In the genomic region with DNA sequence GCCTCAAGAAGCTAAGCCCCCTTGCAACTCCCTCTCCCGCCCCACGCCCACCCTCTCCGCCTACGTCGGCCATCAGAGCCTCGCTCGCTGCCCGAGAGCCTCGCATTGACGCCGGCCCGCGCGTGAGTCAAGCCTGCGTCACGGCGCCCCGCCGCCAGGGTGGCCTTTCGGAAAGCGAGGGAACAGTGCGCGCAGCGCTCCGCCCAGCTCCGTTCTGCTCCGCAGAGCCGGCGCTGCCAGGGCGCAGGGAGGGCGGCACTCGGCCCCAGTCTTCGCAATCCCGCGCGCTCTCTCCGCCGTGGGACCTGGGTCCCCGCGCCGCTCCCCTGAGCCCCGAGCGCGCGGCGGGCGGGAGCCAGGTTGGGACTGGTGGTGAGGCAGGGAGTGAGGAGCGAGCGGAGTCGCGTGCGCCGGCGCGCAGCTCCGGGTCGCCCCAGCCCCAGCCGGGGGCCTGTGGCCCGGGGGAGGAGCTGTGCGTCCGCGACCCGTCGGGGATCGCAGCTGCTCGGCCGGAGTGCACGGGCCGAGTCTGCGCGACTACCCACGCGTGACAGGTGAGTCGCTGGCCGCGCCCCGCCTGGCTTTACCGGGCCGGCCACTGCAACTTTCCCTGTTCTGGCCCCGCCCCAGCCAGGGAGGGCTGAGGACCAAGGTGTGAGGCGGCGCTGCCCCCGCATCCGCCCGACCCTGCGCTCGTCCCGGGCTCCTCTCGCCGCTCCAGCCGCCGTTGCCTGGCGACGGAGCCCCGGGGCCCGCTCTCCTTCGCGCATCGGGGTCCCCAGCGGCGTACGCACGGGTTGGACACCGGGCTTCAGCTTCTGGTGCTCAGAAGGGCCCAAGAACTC, we compare ENCODE assay signal across 1 cellular context.
A peak's percentile ranks its signal among the peaks of the same experiment; 100 is the strongest.
TF ChIP-seq lines count a peak whose summit lies in the region.

A gene (plus strand): TSS at position 165 of the 845 bp plus-strand sequence. CDS start 16,436 bp downstream, outside the sequence.

TF ChIP-seq in SK-N-SH, 30 proteins besides CTCF, POLR2A, EP300 and RAD21 (continued from another document):
- TF ChIP-seq, protein P1, sequence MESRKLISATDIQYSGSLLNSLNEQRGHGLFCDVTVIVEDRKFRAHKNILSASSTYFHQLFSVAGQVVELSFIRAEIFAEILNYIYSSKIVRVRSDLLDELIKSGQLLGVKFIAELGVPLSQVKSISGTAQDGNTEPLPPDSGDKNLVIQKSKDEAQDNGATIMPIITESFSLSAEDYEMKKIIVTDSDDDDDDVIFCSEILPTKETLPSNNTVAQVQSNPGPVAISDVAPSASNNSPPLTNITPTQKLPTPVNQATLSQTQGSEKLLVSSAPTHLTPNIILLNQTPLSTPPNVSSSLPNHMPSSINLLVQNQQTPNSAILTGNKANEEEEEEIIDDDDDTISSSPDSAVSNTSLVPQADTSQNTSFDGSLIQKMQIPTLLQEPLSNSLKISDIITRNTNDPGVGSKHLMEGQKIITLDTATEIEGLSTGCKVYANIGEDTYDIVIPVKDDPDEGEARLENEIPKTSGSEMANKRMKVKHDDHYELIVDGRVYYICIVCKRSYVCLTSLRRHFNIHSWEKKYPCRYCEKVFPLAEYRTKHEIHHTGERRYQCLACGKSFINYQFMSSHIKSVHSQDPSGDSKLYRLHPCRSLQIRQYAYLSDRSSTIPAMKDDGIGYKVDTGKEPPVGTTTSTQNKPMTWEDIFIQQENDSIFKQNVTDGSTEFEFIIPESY (IDR thresholded peaks at IDR 0.05; ENCODE audit: borderline replicate concordance, low read depth) = no peak
- TF ChIP-seq, protein P2, sequence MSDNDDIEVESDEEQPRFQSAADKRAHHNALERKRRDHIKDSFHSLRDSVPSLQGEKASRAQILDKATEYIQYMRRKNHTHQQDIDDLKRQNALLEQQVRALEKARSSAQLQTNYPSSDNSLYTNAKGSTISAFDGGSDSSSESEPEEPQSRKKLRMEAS (IDR thresholded peaks at IDR 0.05; ENCODE audit: low read depth) = peak; percentile 88
- TF ChIP-seq FOSL2 (IDR thresholded peaks at IDR 0.05; ENCODE audit: borderline replicate concordance, low read depth) = peak; percentile 17; the same call in 1 of the 2 replicates
- TF ChIP-seq, protein P3, sequence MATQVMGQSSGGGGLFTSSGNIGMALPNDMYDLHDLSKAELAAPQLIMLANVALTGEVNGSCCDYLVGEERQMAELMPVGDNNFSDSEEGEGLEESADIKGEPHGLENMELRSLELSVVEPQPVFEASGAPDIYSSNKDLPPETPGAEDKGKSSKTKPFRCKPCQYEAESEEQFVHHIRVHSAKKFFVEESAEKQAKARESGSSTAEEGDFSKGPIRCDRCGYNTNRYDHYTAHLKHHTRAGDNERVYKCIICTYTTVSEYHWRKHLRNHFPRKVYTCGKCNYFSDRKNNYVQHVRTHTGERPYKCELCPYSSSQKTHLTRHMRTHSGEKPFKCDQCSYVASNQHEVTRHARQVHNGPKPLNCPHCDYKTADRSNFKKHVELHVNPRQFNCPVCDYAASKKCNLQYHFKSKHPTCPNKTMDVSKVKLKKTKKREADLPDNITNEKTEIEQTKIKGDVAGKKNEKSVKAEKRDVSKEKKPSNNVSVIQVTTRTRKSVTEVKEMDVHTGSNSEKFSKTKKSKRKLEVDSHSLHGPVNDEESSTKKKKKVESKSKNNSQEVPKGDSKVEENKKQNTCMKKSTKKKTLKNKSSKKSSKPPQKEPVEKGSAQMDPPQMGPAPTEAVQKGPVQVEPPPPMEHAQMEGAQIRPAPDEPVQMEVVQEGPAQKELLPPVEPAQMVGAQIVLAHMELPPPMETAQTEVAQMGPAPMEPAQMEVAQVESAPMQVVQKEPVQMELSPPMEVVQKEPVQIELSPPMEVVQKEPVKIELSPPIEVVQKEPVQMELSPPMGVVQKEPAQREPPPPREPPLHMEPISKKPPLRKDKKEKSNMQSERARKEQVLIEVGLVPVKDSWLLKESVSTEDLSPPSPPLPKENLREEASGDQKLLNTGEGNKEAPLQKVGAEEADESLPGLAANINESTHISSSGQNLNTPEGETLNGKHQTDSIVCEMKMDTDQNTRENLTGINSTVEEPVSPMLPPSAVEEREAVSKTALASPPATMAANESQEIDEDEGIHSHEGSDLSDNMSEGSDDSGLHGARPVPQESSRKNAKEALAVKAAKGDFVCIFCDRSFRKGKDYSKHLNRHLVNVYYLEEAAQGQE (IDR thresholded peaks at IDR 0.05; ENCODE audit: low read depth, low read length) = no peak
- no peak for TF ChIP-seq JUND (IDR thresholded peaks at IDR 0.05)
- no peak for TF ChIP-seq ELF1 (IDR thresholded peaks at IDR 0.05)
